Comparison of ENCODE assay signal across 8 cellular contexts in the genomic region with DNA sequence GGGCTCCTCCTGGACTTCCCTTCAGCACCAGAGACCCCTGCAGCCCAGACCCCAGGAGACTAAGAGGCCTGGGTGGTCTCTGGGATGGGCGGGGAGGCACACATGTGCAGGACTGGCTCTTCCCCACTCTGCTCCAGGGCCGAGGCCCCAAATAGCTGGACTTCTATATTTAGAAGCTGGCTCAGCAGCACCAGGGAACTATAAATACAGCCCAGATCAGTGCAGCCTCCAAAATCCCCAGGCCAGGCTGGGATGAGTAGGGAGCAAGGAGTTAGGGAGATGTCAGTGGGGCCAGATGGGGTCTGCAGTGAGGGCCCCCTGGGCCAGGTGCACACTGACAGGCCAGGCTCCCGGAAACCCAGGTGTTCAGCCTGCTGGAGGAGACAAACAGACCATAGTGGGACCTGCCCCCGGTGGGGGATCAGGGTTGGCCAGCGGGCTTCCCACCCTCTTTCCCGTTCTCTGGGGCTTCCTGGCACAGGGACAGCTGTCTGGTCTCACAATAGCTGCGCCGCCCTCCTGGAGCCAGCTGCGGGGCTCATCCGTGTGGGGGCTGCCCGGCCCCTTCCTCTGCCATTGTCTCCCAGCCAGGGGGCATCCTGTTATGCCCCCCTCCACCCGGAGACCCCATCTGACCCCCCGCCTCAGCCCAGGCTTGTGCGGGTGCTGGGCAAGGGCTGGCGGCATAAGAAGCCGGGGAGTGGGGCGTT. TPM values are rescaled to one million over a fixed set of nuclear protein-coding genes. Genes with fewer than 3 reads are reported as not detected.
A peak's percentile ranks its signal among the peaks of the same experiment; 100 is the strongest.
DNase-seq lines count a peak whose midpoint lies in the region; ATAC-seq and TF ChIP-seq lines count a peak whose summit lies in the region.

No MANE protein-coding gene starts in this region.

- H3K9me2 ChIP-seq in HCT116 (ENCODE audit: insufficient read depth), result no peaks in the 10 kb centered on the region

- H3K27me3 Mint-ChIP-seq in activated CD4-positive, alpha-beta memory T cell treated with anti-CD3 and anti-CD28 coated beads for 36 hours, result no peaks in the 10 kb centered on the region

- no peaks in the 10 kb centered on the region for H3K9me3 Mint-ChIP-seq in activated CD4-positive, alpha-beta memory T cell treated with anti-CD3 and anti-CD28 coated beads for 36 hours

- WGBS in smooth muscle cell (ENCODE audit: low lambda C conversion rate), result 72% methylated on average over 15 of the region's 17 CpGs

- CTCF ChIA-PET in HCT116 (lab: Charles Lee), result interaction anchor here (0.6 to 1.1 kb wide), 2 partner anchors 11 to 1142 kb away, joined by 3 read pairs; no protein-coding TSS in a partner anchor
- CTCF ChIA-PET in activated CD4-positive, alpha-beta memory T cell treated with anti-CD3 and anti-CD28 coated beads for 36 hours (lab: Charles Lee), result interaction anchor here (1.0 to 1.6 kb wide), 4 partner anchors 14 to 31 kb away, joined by 3 to 8 read pairs (median 3); no protein-coding TSS in a partner anchor

- no TSS peak for BruUV-seq in HCT116 (replicated peaks; lab: Mats Ljungman, UMichigan)

- H3K4me1 Mint-ChIP-seq in activated CD4-positive, alpha-beta memory T cell treated with anti-CD3 and anti-CD28 coated beads for 36 hours (ENCODE audit: low read depth), result peaks cover 64% of the 10 kb centered on the region

- TF ChIP-seq POLR2A in HCT116 (IDR thresholded peaks at IDR 0.05; ENCODE audit: borderline replicate concordance, extremely low read depth, insufficient read depth, insufficient read length), result no peak

- peaks cover 23 to 40% of the 10 kb centered on the region in 2 experiments for H3K4me1 ChIP-seq in HCT116 (ENCODE audit: control insufficient read depth in 1 of 2, insufficient read depth in 2 of 2, low read length in 2 of 2)
- peaks cover 5% of the 10 kb centered on the region for H3K4me1 ChIP-seq in smooth muscle cell (ENCODE audit: low read depth)

- no peak overlapping the region for H3K27ac ChIP-seq in HCT116 (ENCODE audit: low read depth, low read length)
- no peak overlapping the region for H3K27ac ChIP-seq in smooth muscle cell (ENCODE audit: low read depth)

- no peak for TF ChIP-seq RAD21 in HCT116 (IDR thresholded peaks at IDR 0.05; ENCODE audit: low read depth)

- peak overlapping the region; percentile 45 for H2AFZ ChIP-seq in HCT116 (ENCODE audit: low read depth, low read length, poor library complexity, severe bottlenecking)
- H2AFZ ChIP-seq in smooth muscle cell (ENCODE audit: low read depth), result peak overlapping the region; percentile 54

- DNase-seq in HCT116 (ENCODE audit: low read depth, low spot score) (no peak), left cardiac atrium (peak; percentile 34), smooth muscle cell (lab: John Stamatoyannopoulos, UW; ENCODE audit: unreplicated experiment) (peak; percentile 8), D341Med (ENCODE audit: low spot score) (no peak), NCI-H2196 (lab: John Stamatoyannopoulos, UW; ENCODE audit: unreplicated experiment) (no peak), HPDE6-E6E7 (ENCODE audit: extremely low spot score) (no peak)
- no peak for DNase-seq in activated CD4-positive, alpha-beta memory T cell treated with anti-CD3 and anti-CD28 coated beads for 36 hours

- H3K9me3 ChIP-seq in HCT116 (ENCODE audit: control insufficient read depth in 1 of 2, insufficient read depth in 1 of 2, low read depth in 1 of 2, low read length in 2 of 2), result no peaks in the 10 kb centered on the region
- no peaks in the 10 kb centered on the region for H3K9me3 ChIP-seq in smooth muscle cell (replicated peaks; ENCODE audit: low read depth)

- peak overlapping the region; percentile 97 for H3K27ac Mint-ChIP-seq in activated CD4-positive, alpha-beta memory T cell treated with anti-CD3 and anti-CD28 coated beads for 36 hours

- POLR2A ChIA-PET in HCT116 (lab: Charles Lee), result interaction anchor here (1.5 kb wide), 1 partner anchor 9 kb away, joined by 6 read pairs; no protein-coding TSS in a partner anchor
- POLR2A ChIA-PET in activated CD4-positive, alpha-beta memory T cell treated with anti-CD3 and anti-CD28 coated beads for 36 hours (lab: Charles Lee), result interaction anchor here (0.7 to 15.1 kb wide), 6 partner anchors 6 to 170 kb away, joined by 3 to 315 read pairs (median 5); a partner anchor contains a TSS

- H3K9ac ChIP-seq in HCT116 (ENCODE audit: low read length), result no peak overlapping the region
- H3K9ac ChIP-seq in smooth muscle cell (ENCODE audit: low read depth), result no peak overlapping the region

- H4K20me1 ChIP-seq in HCT116 (ENCODE audit: insufficient read depth) (no peaks in the 10 kb centered on the region), smooth muscle cell (ENCODE audit: low read depth) (no peaks in the 10 kb centered on the region)

- no peaks in the 10 kb centered on the region for H3F3A ChIP-seq in smooth muscle cell (ENCODE audit: low read depth)

- RAD21 ChIA-PET in HCT116 (lab: Charles Lee; ENCODE audit: low non-redundant PET in 1 of 2, low total read pairs in 2 of 2, uncharacterized antibody in 2 of 2, unreplicated experiment in 2 of 2), result no interaction called here

- no peaks in the 10 kb centered on the region for H3K36me3 Mint-ChIP-seq in activated CD4-positive, alpha-beta memory T cell treated with anti-CD3 and anti-CD28 coated beads for 36 hours

- no peaks in the 10 kb centered on the region for H3K27me3 ChIP-seq in HCT116 (ENCODE audit: insufficient read depth, low read length)
- no peaks in the 10 kb centered on the region for H3K27me3 ChIP-seq in smooth muscle cell (ENCODE audit: low read depth)

- TF ChIP-seq CTCF in HCT116 (IDR thresholded peaks at IDR 0.05 in 2 of 3, conservative IDR thresholded peaks at IDR 0.05 in 1 of 3; ENCODE audit: borderline replicate concordance in 1 of 3, insufficient read depth in 1 of 3, low read depth in 2 of 3, low read length in 2 of 3) (no peak), smooth muscle cell (IDR thresholded peaks at IDR 0.05; ENCODE audit: borderline replicate concordance, insufficient read depth, poor library complexity, severe bottlenecking) (no peak)

- H3K36me3 ChIP-seq in HCT116 (ENCODE audit: control insufficient read depth in 1 of 2, insufficient read depth in 2 of 2, low read length in 2 of 2), result no peaks in the 10 kb centered on the region
- no peaks in the 10 kb centered on the region for H3K36me3 ChIP-seq in smooth muscle cell (ENCODE audit: low read depth)

- no peak overlapping the region for H3K4me3 ChIP-seq in HCT116 (replicated peaks in 1 of 2; ENCODE audit: low read depth in 1 of 2, low read length in 2 of 2)
- H3K4me3 ChIP-seq in smooth muscle cell, result no peak overlapping the region

- H3K79me2 ChIP-seq in HCT116 (ENCODE audit: insufficient read depth, low read length) (no peaks in the 10 kb centered on the region; the same call in 1 of the 2 replicates), smooth muscle cell (ENCODE audit: low read depth) (no peaks in the 10 kb centered on the region)

- intact Hi-C loops in HCT116 (cut with micrococcal nuclease) (no loop called here), left cardiac atrium (cut with DNase I) (no loop called here)
- intact Hi-C loops in activated CD4-positive, alpha-beta memory T cell treated with anti-CD3 and anti-CD28 coated beads for 36 hours (cut with micrococcal nuclease), result no loop called here

- ATAC-seq in HCT116 (no peak), left cardiac atrium (peak; percentile 87 to 89), HG02623 (IDR thresholded peaks at IDR 0.05; ENCODE audit: unreplicated experiment) (no peak)

- peak overlapping the region; percentile 64 for H3K4me3 Mint-ChIP-seq in activated CD4-positive, alpha-beta memory T cell treated with anti-CD3 and anti-CD28 coated beads for 36 hours

- H3K4me2 ChIP-seq in HCT116 (ENCODE audit: low read length) (no peak overlapping the region), smooth muscle cell (peak overlapping the region; percentile 35)

TF ChIP-seq in HCT116, 20 proteins besides CTCF, POLR2A, EP300 and RAD21 (continues in another document):
- TF ChIP-seq, protein P1, sequence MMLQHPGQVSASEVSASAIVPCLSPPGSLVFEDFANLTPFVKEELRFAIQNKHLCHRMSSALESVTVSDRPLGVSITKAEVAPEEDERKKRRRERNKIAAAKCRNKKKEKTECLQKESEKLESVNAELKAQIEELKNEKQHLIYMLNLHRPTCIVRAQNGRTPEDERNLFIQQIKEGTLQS (IDR thresholded peaks at IDR 0.05), result no peak
- no peak for TF ChIP-seq FOSL1 (IDR thresholded peaks at IDR 0.05; ENCODE audit: low read depth)
- TF ChIP-seq JUND (IDR thresholded peaks at IDR 0.05), result no peak
- TF ChIP-seq TCF7L2 (IDR thresholded peaks at IDR 0.05; ENCODE audit: borderline replicate concordance, extremely low read depth, insufficient read depth, insufficient read length), result no peak
- TF ChIP-seq EZH2phosphoT487 (IDR thresholded peaks at IDR 0.05; ENCODE audit: borderline replicate concordance), result no peak
- TF ChIP-seq SRF (IDR thresholded peaks at IDR 0.05; ENCODE audit: low read depth), result no peak
- TF ChIP-seq ZFX (IDR thresholded peaks at IDR 0.05), result no peak

RNA-seq across cellular contexts. Expression of a gene that starts 5.5 kb away (rescaled TPM):
- total RNA-seq in HCT116 (2021; ENCODE audit: unreplicated experiment) (98.1 TPM), left cardiac atrium (10 to 100 TPM; 41.6 to 43.8 TPM), smooth muscle cell (2.6 and 3.0 TPM in 2 replicates)
- 127 and 132 TPM in 2 replicates for polyA plus RNA-seq in HCT116 (2012)
- total RNA-seq in activated CD4-positive, alpha-beta memory T cell treated with anti-CD3 and anti-CD28 coated beads for 36 hours, result 100 to 1,000 TPM; 202 to 206 TPM
- polyA plus RNA-seq in smooth muscle cell, result 5.5 and 5.6 TPM in 2 replicates

RNA-seq across cellular contexts. Expression of a gene that starts 43.4 kb away (rescaled TPM):
- 152 TPM for total RNA-seq in HCT116 (2021; ENCODE audit: unreplicated experiment)
- polyA plus RNA-seq in HCT116 (2012), result 164 and 169 TPM in 2 replicates
- 100 to 1,000 TPM; 200 to 204 TPM for total RNA-seq in activated CD4-positive, alpha-beta memory T cell treated with anti-CD3 and anti-CD28 coated beads for 36 hours
- total RNA-seq in left cardiac atrium, result 10 to 100 TPM; 31.8 to 41.6 TPM
- 18.2 and 23.1 TPM in 2 replicates for total RNA-seq in smooth muscle cell
- 38.0 and 54.6 TPM in 2 replicates for polyA plus RNA-seq in smooth muscle cell

RNA-seq across cellular contexts. Expression of a gene that starts 57.4 kb away (rescaled TPM):
- total RNA-seq in HCT116 (2021; ENCODE audit: unreplicated experiment), result 248 TPM
- polyA plus RNA-seq in HCT116 (2012), result 238 and 241 TPM in 2 replicates
- 100 to 1,000 TPM; 188 to 207 TPM for total RNA-seq in activated CD4-positive, alpha-beta memory T cell treated with anti-CD3 and anti-CD28 coated beads for 36 hours
- 100 to 1,000 TPM; 119 to 146 TPM for total RNA-seq in left cardiac atrium
- 19.0 and 28.0 TPM in 2 replicates for total RNA-seq in smooth muscle cell
- 64.8 and 72.2 TPM in 2 replicates for polyA plus RNA-seq in smooth muscle cell

Comparison
In these comparisons a context has a peak if more than half of its experiments do, and no peak if none do; other contexts are left out.
1. ATAC-seq: peak in left cardiac atrium (2 of 2); none in HCT116 (single experiment) and HG02623 (single experiment).
2. DNase-seq: peak in left cardiac atrium (single experiment) and smooth muscle cell (single experiment); none in HCT116 (single experiment), activated CD4-positive, alpha-beta memory T cell treated with anti-CD3 and anti-CD28 coated beads for 36 hours (single experiment), D341Med (single experiment), NCI-H2196 (single experiment) and HPDE6-E6E7 (single experiment).
3. RNA of a gene that starts 5.5 kb away (total RNA-seq): 202 to 206 TPM in activated CD4-positive, alpha-beta memory T cell treated with anti-CD3 and anti-CD28 coated beads for 36 hours, 98.1 TPM in HCT116 (single experiment) and 41.6 to 43.8 TPM in left cardiac atrium; 2.6 to 3.0 TPM in smooth muscle cell; every median in the first group is over 10 times any median in the second.